Comparison of ENCODE assay signal across 18 cellular contexts in the genomic region with DNA sequence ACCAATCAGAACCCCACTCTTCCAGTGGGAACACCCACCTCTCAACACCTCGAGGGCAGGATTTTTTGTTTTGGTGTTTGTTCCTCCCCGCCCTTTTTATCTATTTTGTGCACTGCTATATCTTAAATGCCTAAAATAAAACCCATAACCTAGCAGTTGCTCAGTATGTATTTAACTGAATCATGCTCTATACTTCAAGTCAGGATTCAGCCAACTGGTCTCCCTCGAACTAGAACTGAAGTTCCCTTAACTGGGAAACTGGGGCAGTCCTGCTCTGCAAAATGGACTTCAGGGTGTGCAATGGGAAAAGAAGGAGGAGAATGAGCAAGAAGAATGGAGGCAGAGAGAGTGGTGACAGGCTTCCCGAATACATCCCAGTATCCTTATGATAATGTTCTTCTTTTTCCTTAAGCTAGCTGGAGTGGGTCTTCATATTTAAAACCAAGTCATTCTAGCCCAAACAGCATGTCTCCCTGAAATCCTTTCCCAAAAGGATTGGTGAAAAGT. TPM values are rescaled to one million over a fixed set of nuclear protein-coding genes. Genes with fewer than 3 reads are reported as not detected.
DNase-seq lines count a peak whose midpoint lies in the region; ATAC-seq, FAIRE-seq and TF ChIP-seq lines count a peak whose summit lies in the region.
"Had no signal": no experiment of that assay in that cellular context is flagged by ENCODE, and none has a peak within 500 bp of the region (broad histone marks: within the 10 kb centered on the region; RNA-seq: fewer than 3 reads in every experiment).

No MANE protein-coding gene starts in this region.

- H3K9me3 Mint-ChIP-seq in CD14-positive monocyte: peaks cover 0 to 3% (median 0%) of the 10 kb centered on the region in 7 donors

- H3K9me2 ChIP-seq in PC-9 (ENCODE audit: insufficient read depth): no peaks in the 10 kb centered on the region

- no peak overlapping the region for H3K9ac ChIP-seq in H1 (replicated peaks in 1 of 4; ENCODE audit: extremely low read depth in 1 of 4, low read depth in 3 of 4, low read length in 3 of 4)
- H3K9ac ChIP-seq: BLaER1 had no signal

- H2BK5ac ChIP-seq in H1 (ENCODE audit: low read depth, low read length): no peak overlapping the region

- H3K36me3 Mint-ChIP-seq in CD14-positive monocyte: no peaks in the 10 kb centered on the region

- no peak overlapping the region for H2AFZ ChIP-seq in PC-9
- no peak overlapping the region for H2AFZ ChIP-seq in H1 (ENCODE audit: low read length)

- no peak overlapping the region for H2BK12ac ChIP-seq in H1 (ENCODE audit: low read depth, low read length)

- H3K23ac ChIP-seq in H1 (ENCODE audit: insufficient read length): no peak overlapping the region

- H4K91ac ChIP-seq in H1 (replicated peaks; ENCODE audit: insufficient read length, low read length): no peak overlapping the region

- no peak for DNase-seq in CD14-positive monocyte (ENCODE audit: low spot score)
- no peak for DNase-seq in PC-9
- no peak for DNase-seq in H1 (ENCODE audit: low read depth in 1 of 2, low spot score in 2 of 2)
- DNase-seq in stomach: no peak
- no peak for DNase-seq in activated gamma-delta T cell treated with Interleukin-2 at 50 U/mL for 16 hours
- no peak for DNase-seq in NCI-H2171 treated with DMSO at 0.1 percent for 48 hours (lab: John Stamatoyannopoulos, UW)
- DNase-seq: DND-41, KG1, NCI-H1048, NCI-H1436 treated with DMSO at 0.1 percent for 48 hours, NCI-H748 treated with DMSO at 0.1 percent for 48 hours had no signal

- no peak overlapping the region for H3K18ac ChIP-seq in H1 (ENCODE audit: extremely low read depth, low read length)

- ATAC-seq in HG03378 (IDR thresholded peaks at IDR 0.05; ENCODE audit: unreplicated experiment): no peak
- ATAC-seq in HG02588 (IDR thresholded peaks at IDR 0.05; ENCODE audit: unreplicated experiment): no peak

- 91% methylated on average over 4 of the region's 4 CpGs; no CpG with 5 or more reads in 1 of the 2 experiments for WGBS in H1 (ENCODE audit: extremely low coverage in 1 of 2, insufficient coverage in 1 of 2, insufficient read length in 1 of 2, insufficient replicate concordance in 2 of 2, low coverage in 1 of 2, low lambda C conversion rate in 2 of 2, missing lambda C conversion rate in 1 of 2), 2 experiments
- 82 to 87% (median 84%) methylated on average over 4 of the region's 4 CpGs for WGBS in stomach, 5 donors

- CTCF ChIA-PET in PC-9 (lab: Charles Lee) (no interaction called here), H1 (lab: Charles Lee; ENCODE audit: partially characterized antibody) (no interaction called here)

- H3K27me3 ChIP-seq in PC-9 (ENCODE audit: insufficient read depth, low read depth): no peaks in the 10 kb centered on the region
- H3K27me3 ChIP-seq in H1 (replicated peaks in 1 of 4; ENCODE audit: control insufficient read depth in 3 of 4, extremely low read depth in 1 of 4, insufficient read depth in 3 of 4, low read length in 3 of 4): no peaks in the 10 kb centered on the region
- H3K27me3 ChIP-seq in stomach: no peaks in the 10 kb centered on the region
- H3K27me3 ChIP-seq: BLaER1 had no signal

- FAIRE-seq in H1 (lab: Jason Lieb, UNC): no peak
- FAIRE-seq: A204.1, G401.6, H54 had no signal

- no peak overlapping the region for H4K5ac ChIP-seq in H1 (ENCODE audit: insufficient read length, low read depth, low read length)

- H4K20me1 ChIP-seq in PC-9 (ENCODE audit: insufficient read depth) (no peaks in the 10 kb centered on the region), H1 (replicated peaks in 1 of 2; ENCODE audit: control insufficient read depth in 1 of 2, insufficient read depth in 2 of 2, low read length in 2 of 2) (no peaks in the 10 kb centered on the region)
- H4K20me1 ChIP-seq: BLaER1 had no signal

- peaks cover 30% of the 10 kb centered on the region for H3F3A ChIP-seq in PC-9 (ENCODE audit: insufficient read depth, low read depth)

- H3K23me2 ChIP-seq in H1 (ENCODE audit: low read depth, low read length): no peaks in the 10 kb centered on the region

- H3K79me2 ChIP-seq in PC-9 (ENCODE audit: low read depth): no peaks in the 10 kb centered on the region
- H3K79me2 ChIP-seq in H1 (ENCODE audit: control insufficient read depth in 1 of 2, insufficient read depth in 2 of 2, low read length in 2 of 2): no peaks in the 10 kb centered on the region

- H3K4me3 Mint-ChIP-seq in CD14-positive monocyte: peak overlapping the region in 1 of 2 donors; percentile 85

- TF ChIP-seq POLR2A in H1 (IDR thresholded peaks at IDR 0.05; ENCODE audit: control extremely low read depth in 1 of 2, low read depth in 2 of 2, low read length in 2 of 2) (no peak), stomach (IDR thresholded peaks at IDR 0.05) (no peak)

- no peaks in the 10 kb centered on the region for H3K36me3 ChIP-seq in PC-9 (ENCODE audit: low read depth)
- H3K36me3 ChIP-seq in H1 (ENCODE audit: control insufficient read depth in 2 of 4, insufficient read depth in 4 of 4, low read length in 3 of 4): no peaks in the 10 kb centered on the region
- no peaks in the 10 kb centered on the region for H3K36me3 ChIP-seq in stomach
- H3K36me3 ChIP-seq: BLaER1 had no signal

- intact Hi-C loops in CD14-positive monocyte (cut with micrococcal nuclease) (loop anchor here (2.0 to 10.0 kb wide), 2 partner anchors 14 to 132 kb away; no protein-coding TSS in a partner anchor), PC-9 (cut with micrococcal nuclease; ENCODE audit: unreplicated experiment) (loop anchor here (5.0 kb wide), 1 partner anchor 120 kb away; no protein-coding TSS in a partner anchor), stomach (cut with DNase I; ENCODE audit: low total_unique reads) (no loop called here)

- H3K9me3 ChIP-seq in PC-9 (ENCODE audit: insufficient read depth, low read depth) (no peaks in the 10 kb centered on the region), H1 (ENCODE audit: insufficient read depth in 2 of 2, low read depth in 1 of 2, low read length in 1 of 2) (no peaks in the 10 kb centered on the region), stomach (no peaks in the 10 kb centered on the region)
- H3K9me3 ChIP-seq: BLaER1 had no signal

- no peak for TF ChIP-seq RAD21 in H1 (IDR thresholded peaks at IDR 0.05 in 1 of 2, conservative IDR thresholded peaks at IDR 0.05 in 1 of 2; ENCODE audit: low read depth in 2 of 2, low read length in 2 of 2)

- H2AK5ac ChIP-seq in H1 (ENCODE audit: low read depth, low read length): no peak overlapping the region

- H3K4me3 ChIP-seq in PC-9 (no peak overlapping the region), H1 (ENCODE audit: extremely low read depth in 1 of 4, insufficient read depth in 2 of 4, low read depth in 3 of 4, low read length in 4 of 4) (no peak overlapping the region), stomach (no peak overlapping the region)
- H3K4me3 ChIP-seq: BLaER1, SK-N-MC had no signal

- H3K4me1 ChIP-seq in PC-9 (replicated peaks; ENCODE audit: insufficient read depth): peaks cover 53% of the 10 kb centered on the region
- H3K4me1 ChIP-seq in H1 (replicated peaks in 1 of 4; ENCODE audit: control insufficient read depth in 3 of 4, insufficient read depth in 4 of 4, low read length in 3 of 4): no peaks in the 10 kb centered on the region; a peak in 1 of 7 replicates
- peaks cover 22 to 66% (median 41%) of the 10 kb centered on the region in 4 donors for H3K4me1 ChIP-seq in stomach
- H3K4me1 ChIP-seq: BLaER1 had no signal

- peak overlapping the region; percentile 97 to 99 (median 98) for H3K27ac Mint-ChIP-seq in CD14-positive monocyte

- TF ChIP-seq EP300 in H1 (IDR thresholded peaks at IDR 0.05; ENCODE audit: borderline replicate concordance in 1 of 2, low read depth in 2 of 2, low read length in 2 of 2): no peak
- no peak for TF ChIP-seq EP300 in stomach (IDR thresholded peaks at IDR 0.05)

- H3K4ac ChIP-seq in H1 (replicated peaks; ENCODE audit: insufficient read length, low read depth, low read length): no peak overlapping the region

- BruUV-seq in PC-9 (replicated peaks; lab: Mats Ljungman, UMichigan): no TSS peak

- H3K27ac ChIP-seq in PC-9: peak overlapping the region; percentile 84
- H3K27ac ChIP-seq in H1 (ENCODE audit: low read depth, low read length): no peak overlapping the region
- peak overlapping the region; percentile 29 to 85 (median 72) for H3K27ac ChIP-seq in stomach
- H3K27ac ChIP-seq: BLaER1, SK-N-MC had no signal

- H2BK15ac ChIP-seq in H1 (ENCODE audit: low read length): no peak overlapping the region

- H3K27me3 Mint-ChIP-seq in CD14-positive monocyte (ENCODE audit: low read depth in 3 of 3): peaks cover 0 to 4% (median 0%) of the 10 kb centered on the region in 3 donors

- no peak overlapping the region for H3K56ac ChIP-seq in H1 (replicated peaks; ENCODE audit: insufficient read length, low read depth, low read length)

- no peak overlapping the region for H2BK20ac ChIP-seq in H1 (ENCODE audit: low read length)

- no peak overlapping the region for H3K14ac ChIP-seq in H1 (ENCODE audit: insufficient read length)

- peaks cover 76% of the 10 kb centered on the region for H3K4me1 Mint-ChIP-seq in CD14-positive monocyte

- no peak overlapping the region for H4K8ac ChIP-seq in H1 (ENCODE audit: extremely low read depth, insufficient read depth, low read length)

- no peaks in the 10 kb centered on the region for H3K79me1 ChIP-seq in H1 (ENCODE audit: low read depth, low read length)

- peak overlapping the region; percentile 65 for H3K4me2 ChIP-seq in PC-9
- no peak overlapping the region for H3K4me2 ChIP-seq in H1 (ENCODE audit: insufficient read depth in 1 of 2, low read depth in 2 of 2, low read length in 2 of 2)
- H3K4me2 ChIP-seq: BLaER1 had no signal

- POLR2A ChIA-PET in PC-9 (lab: Charles Lee; ENCODE audit: unreplicated experiment): no interaction called here
- POLR2A ChIA-PET in H1 (lab: Charles Lee; ENCODE audit: partially characterized antibody): interaction anchor here (1.4 kb wide), 1 partner anchor 251 kb away, joined by 3 read pairs; no protein-coding TSS in a partner anchor

- no peak for TF ChIP-seq CTCF in CD14-positive monocyte (IDR thresholded peaks at IDR 0.05)
- no peak for TF ChIP-seq CTCF in PC-9 (conservative IDR thresholded peaks at IDR 0.05)
- no peak for TF ChIP-seq CTCF in H1 (IDR thresholded peaks at IDR 0.05; ENCODE audit: control extremely low read depth in 1 of 3, insufficient read depth in 1 of 3, low read depth in 1 of 3, low read length in 3 of 3)
- no peak for TF ChIP-seq CTCF in stomach (IDR thresholded peaks at IDR 0.05)

- no peak overlapping the region for H2BK120ac ChIP-seq in H1 (replicated peaks; ENCODE audit: low read depth, low read length)

RNA-seq across cellular contexts. Expression of a gene that starts 20.9 kb away (rescaled TPM):
- 10 to 100 TPM; 10.7 to 13.9 TPM for polyA plus RNA-seq in CD14-positive monocyte
- total RNA-seq in PC-9 (2021): 11.6 and 15.4 TPM in 2 replicates
- 13.4 and 14.3 TPM in 2 replicates for total RNA-seq in H1 (2021; fragmentation: NEBNext Ultra II Directional; extraction: Animal tissue kit (Norgen Biotek cat#: 25700))
- polyA plus RNA-seq in H1 (2011; rRNA removed): 5.7 and 8.4 TPM in 2 replicates
- polyA plus RNA-seq in H1 (2011; cell fraction: cytosol; rRNA removed): 5.6 TPM
- 6.6 TPM for polyA plus RNA-seq in H1 (2011; cell fraction: nucleus; rRNA removed)
- 8.2 to 11.1 TPM (median 9.9 TPM) in 4 replicates for polyA plus RNA-seq in H1 (2012, experiment 1 of 2)
- 0.79 TPM for polyA plus RNA-seq in H1 (2012, experiment 2 of 2)
- 5.9 TPM for polyA plus RNA-seq in H1 (2013, experiment 1 of 2)
- polyA plus RNA-seq in H1 (2013, experiment 2 of 2): 4.8 TPM
- polyA minus RNA-seq in H1 (2011; rRNA and poly(A)+ RNA removed): 33.2 and 45.1 TPM in 2 replicates
- polyA minus RNA-seq in H1 (2011; cell fraction: cytosol; rRNA and poly(A)+ RNA removed): 8.7 TPM
- polyA minus RNA-seq in H1 (2011; cell fraction: nucleus; rRNA and poly(A)+ RNA removed): 22.2 TPM
- 100 to 1,000 TPM in 1 of 5 donors, 10 to 100 TPM in 3, 1 to 10 TPM in 1; 6.7 to 115 (median 61.0) TPM for total RNA-seq in stomach
- polyA plus RNA-seq in stomach: 10 to 100 TPM in 1 of 3 donors, 1 to 10 TPM in 2; 3.5 to 14.5 (median 8.3) TPM
